ENCODE assay signal across 26 cellular contexts in the genomic region with DNA sequence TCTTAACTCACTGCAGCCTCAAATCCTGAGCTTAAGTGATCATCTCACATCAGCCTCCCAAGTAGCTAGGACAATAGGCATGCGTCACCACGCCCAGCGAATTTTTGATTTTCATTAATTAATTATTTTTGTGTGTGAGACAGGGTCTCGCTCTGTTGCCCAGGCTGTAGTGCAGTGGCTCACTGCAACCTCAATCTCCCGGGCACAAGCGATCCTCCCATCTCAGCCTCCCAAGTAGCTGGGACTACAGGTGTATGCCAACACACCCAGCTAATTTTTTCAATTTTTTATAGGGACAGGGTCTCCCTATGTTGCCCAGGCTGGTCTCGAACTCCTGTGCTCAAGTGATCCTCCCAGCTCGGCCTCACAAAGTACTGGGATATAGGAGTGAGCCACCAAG. TPM values are rescaled to one million over a fixed set of nuclear protein-coding genes. Genes with fewer than 3 reads are reported as not detected.
DNase-seq lines count a peak whose midpoint lies in the region; ATAC-seq and TF ChIP-seq lines count a peak whose summit lies in the region.
"Had no signal": no experiment of that assay in that cellular context is flagged by ENCODE, and none has a peak within 500 bp of the region (broad histone marks: within the 10 kb centered on the region; RNA-seq: fewer than 3 reads in every experiment).

No MANE protein-coding gene starts in this region.

- H3K4me3 ChIP-seq in HEK293 (ENCODE audit: low read depth, low read length): no peak overlapping the region
- H3K4me3 ChIP-seq: BLaER1, GM12878 had no signal

- H3K27ac ChIP-seq in HEK293 (ENCODE audit: extremely low read depth, low read depth, low read length) (no peak overlapping the region), RWPE1 (0 out of 2 replicates have a peak overlapping the region, but pooled peaks have one; percentile 22)
- H3K27ac ChIP-seq: BLaER1 had no signal

- TF ChIP-seq CTCF in HEK293 (tag by site-specific recombination; IDR thresholded peaks at IDR 0.05): no peak
- no peak for TF ChIP-seq CTCF in RWPE1 (conservative IDR thresholded peaks at IDR 0.05; ENCODE audit: low read depth)
- TF ChIP-seq CTCF in WTC11 (IDR thresholded peaks at IDR 0.05): no peak

- H3K27me3 Mint-ChIP-seq in WTC11 (ENCODE audit: low read depth): no peaks in the 10 kb centered on the region
- H3K27me3 Mint-ChIP-seq in activated T-helper 2 cell treated with anti-CD3 and anti-CD28 coated beads, Interferon-gamma antibody, Interleukin-2, Interleukin-4, amounts not matched to agents 10 μg/mL and 5 μg/mL and 100 μg/mL, durations not matched to agents 14 hours and 24 hours and 36 hours (ENCODE audit: low read depth): no peaks in the 10 kb centered on the region
- H3K27me3 Mint-ChIP-seq: CD4-positive, alpha-beta memory T cell; CD4-positive, CD25-positive, alpha-beta regulatory T cell; CD8-positive, alpha-beta memory T cell had no signal

- ATAC-seq in WTC11: no peak
- ATAC-seq in stimulated activated effector memory CD8-positive, alpha-beta T cell treated with anti-CD3 and anti-CD28 coated beads, Interleukin-12 subunit alpha, Interleukin-12 subunit beta, amount 100 ng/mL, for 72 hours: no peak
- ATAC-seq in HG02763 (IDR thresholded peaks at IDR 0.05; ENCODE audit: unreplicated experiment): no peak
- ATAC-seq: GM12878 had no signal

- POLR2A ChIA-PET in HEK293 (lab: Yijun Ruan, JAX) (no interaction called here), RWPE1 (lab: Yijun Ruan, JAX; ENCODE audit: low non-redundant PET) (no interaction called here), WTC11 (lab: Charles Lee) (no interaction called here)

- no peak overlapping the region for H3K27ac Mint-ChIP-seq in WTC11
- H3K27ac Mint-ChIP-seq in stimulated activated effector memory CD8-positive, alpha-beta T cell treated with anti-CD3 and anti-CD28 coated beads, Interleukin-12 subunit alpha, Interleukin-12 subunit beta, amount 100 ng/mL, for 72 hours: peak overlapping the region; percentile 65
- no peak overlapping the region for H3K27ac Mint-ChIP-seq in activated T-helper 2 cell treated with anti-CD3 and anti-CD28 coated beads, Interferon-gamma antibody, Interleukin-2, Interleukin-4, amounts not matched to agents 10 μg/mL and 5 μg/mL and 100 μg/mL, durations not matched to agents 14 hours and 24 hours and 36 hours
- H3K27ac Mint-ChIP-seq: CD4-positive, CD25-positive, alpha-beta regulatory T cell had no signal

- H3K4me1 Mint-ChIP-seq in WTC11: peaks cover 6% of the 10 kb centered on the region; the same call in 1 of the 2 replicates
- peaks cover 16% of the 10 kb centered on the region for H3K4me1 Mint-ChIP-seq in stimulated activated effector memory CD8-positive, alpha-beta T cell treated with anti-CD3 and anti-CD28 coated beads, Interleukin-12 subunit alpha, Interleukin-12 subunit beta, amount 100 ng/mL, for 72 hours
- peaks cover 8% of the 10 kb centered on the region for H3K4me1 Mint-ChIP-seq in activated T-helper 2 cell treated with anti-CD3 and anti-CD28 coated beads, Interferon-gamma antibody, Interleukin-2, Interleukin-4, amounts not matched to agents 10 μg/mL and 5 μg/mL and 100 μg/mL, durations not matched to agents 14 hours and 24 hours and 36 hours (ENCODE audit: low read depth)
- H3K4me1 Mint-ChIP-seq: CD14-positive monocyte had no signal

- no peaks in the 10 kb centered on the region; the same call in 1 of the 2 replicates for H3K4me1 ChIP-seq in HEK293 (ENCODE audit: control insufficient read depth, insufficient read depth, low read length)

- peaks cover 0 to 3% of the 10 kb centered on the region in 2 experiments; a peak in 1 of 3 replicates for H3K36me3 ChIP-seq in HEK293 (ENCODE audit: control insufficient read depth in 2 of 2, insufficient read depth in 1 of 2, low read length in 2 of 2)

- H3K9me3 ChIP-seq in HEK293 (ENCODE audit: control insufficient read depth, insufficient read depth, low read depth, low read length): no peaks in the 10 kb centered on the region
- H3K9me3 ChIP-seq: BE2C, BLaER1 had no signal

- H3K4me3 Mint-ChIP-seq in WTC11: no peak overlapping the region
- H3K4me3 Mint-ChIP-seq in stimulated activated effector memory CD8-positive, alpha-beta T cell treated with anti-CD3 and anti-CD28 coated beads, Interleukin-12 subunit alpha, Interleukin-12 subunit beta, amount 100 ng/mL, for 72 hours: no peak overlapping the region
- H3K4me3 Mint-ChIP-seq in activated T-helper 2 cell treated with anti-CD3 and anti-CD28 coated beads, Interferon-gamma antibody, Interleukin-2, Interleukin-4, amounts not matched to agents 10 μg/mL and 5 μg/mL and 100 μg/mL, durations not matched to agents 14 hours and 24 hours and 36 hours (ENCODE audit: low read depth): no peak overlapping the region
- H3K4me3 Mint-ChIP-seq: CD14-positive monocyte; CD4-positive, alpha-beta memory T cell; CD4-positive, CD25-positive, alpha-beta regulatory T cell had no signal

- no peaks in the 10 kb centered on the region for H3K9me3 Mint-ChIP-seq in WTC11
- no peaks in the 10 kb centered on the region for H3K9me3 Mint-ChIP-seq in stimulated activated effector memory CD8-positive, alpha-beta T cell treated with anti-CD3 and anti-CD28 coated beads, Interleukin-12 subunit alpha, Interleukin-12 subunit beta, amount 100 ng/mL, for 72 hours
- no peaks in the 10 kb centered on the region for H3K9me3 Mint-ChIP-seq in activated T-helper 2 cell treated with anti-CD3 and anti-CD28 coated beads, Interferon-gamma antibody, Interleukin-2, Interleukin-4, amounts not matched to agents 10 μg/mL and 5 μg/mL and 100 μg/mL, durations not matched to agents 14 hours and 24 hours and 36 hours
- H3K9me3 Mint-ChIP-seq: CD14-positive monocyte; CD4-positive, alpha-beta memory T cell; CD8-positive, alpha-beta memory T cell had no signal

- no peak for DNase-seq in RWPE1 (ENCODE audit: low spot score)
- DNase-seq in WTC11 (ENCODE audit: low spot score): no peak
- no peak for DNase-seq in stimulated activated effector memory CD8-positive, alpha-beta T cell treated with anti-CD3 and anti-CD28 coated beads, Interleukin-12 subunit alpha, Interleukin-12 subunit beta, amount 100 ng/mL, for 72 hours (ENCODE audit: low spot score in 2 of 2)
- no peak for DNase-seq in cardiac septum (ENCODE audit: low spot score)
- no peak for DNase-seq in T-helper 9 cell
- DNase-seq in activated T-helper 2 cell treated with anti-CD3 and anti-CD28 coated beads, Interferon-gamma antibody, Interleukin-2, Interleukin-4, amounts not matched to agents 10 μg/mL and 5 μg/mL and 100 μg/mL, durations not matched to agents 14 hours and 24 hours and 36 hours (ENCODE audit: low spot score): no peak
- DNase-seq: 8988T; ACHN; BE2C; C1 segment of cervical spinal cord; CD4-positive, alpha-beta memory T cell; CD4-positive, CD25-positive, alpha-beta regulatory T cell; CD8-positive, alpha-beta memory T cell; COR-L47; DMS 273 treated with DMSO at 0.1 percent for 48 hours; DMS153; DMS53; DMS79; DND-41; EL; GDM1 had no signal

- H3K36me3 Mint-ChIP-seq in WTC11: no peaks in the 10 kb centered on the region
- H3K36me3 Mint-ChIP-seq in stimulated activated effector memory CD8-positive, alpha-beta T cell treated with anti-CD3 and anti-CD28 coated beads, Interleukin-12 subunit alpha, Interleukin-12 subunit beta, amount 100 ng/mL, for 72 hours: peaks cover 36% of the 10 kb centered on the region
- peaks cover 10% of the 10 kb centered on the region for H3K36me3 Mint-ChIP-seq in activated T-helper 2 cell treated with anti-CD3 and anti-CD28 coated beads, Interferon-gamma antibody, Interleukin-2, Interleukin-4, amounts not matched to agents 10 μg/mL and 5 μg/mL and 100 μg/mL, durations not matched to agents 14 hours and 24 hours and 36 hours (ENCODE audit: low read depth)

- CTCF ChIA-PET in HEK293 (lab: Yijun Ruan, JAX): interaction anchor here (1.2 kb wide), 1 partner anchor 371 kb away, joined by 3 read pairs; no protein-coding TSS in a partner anchor
- CTCF ChIA-PET in RWPE1 (lab: Yijun Ruan, JAX): interaction anchor here (0.9 to 1.3 kb wide), 2 partner anchors 10 to 32 kb away, joined by 3 read pairs; no protein-coding TSS in a partner anchor
- CTCF ChIA-PET in WTC11 (lab: Charles Lee): no interaction called here

- intact Hi-C loops in cardiac septum (cut with DNase I): no loop called here
- intact Hi-C loops in activated T-helper 2 cell treated with anti-CD3 and anti-CD28 coated beads, Interferon-gamma antibody, Interleukin-2, Interleukin-4, amounts not matched to agents 10 μg/mL and 5 μg/mL and 100 μg/mL, durations not matched to agents 14 hours and 24 hours and 36 hours (cut with micrococcal nuclease): no loop called here

TF ChIP-seq in HEK293, 187 proteins besides CTCF, POLR2A, EP300 and RAD21 (continues in another document):
- TF ChIP-seq, protein P1, sequence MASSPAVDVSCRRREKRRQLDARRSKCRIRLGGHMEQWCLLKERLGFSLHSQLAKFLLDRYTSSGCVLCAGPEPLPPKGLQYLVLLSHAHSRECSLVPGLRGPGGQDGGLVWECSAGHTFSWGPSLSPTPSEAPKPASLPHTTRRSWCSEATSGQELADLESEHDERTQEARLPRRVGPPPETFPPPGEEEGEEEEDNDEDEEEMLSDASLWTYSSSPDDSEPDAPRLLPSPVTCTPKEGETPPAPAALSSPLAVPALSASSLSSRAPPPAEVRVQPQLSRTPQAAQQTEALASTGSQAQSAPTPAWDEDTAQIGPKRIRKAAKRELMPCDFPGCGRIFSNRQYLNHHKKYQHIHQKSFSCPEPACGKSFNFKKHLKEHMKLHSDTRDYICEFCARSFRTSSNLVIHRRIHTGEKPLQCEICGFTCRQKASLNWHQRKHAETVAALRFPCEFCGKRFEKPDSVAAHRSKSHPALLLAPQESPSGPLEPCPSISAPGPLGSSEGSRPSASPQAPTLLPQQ (tag by site-specific recombination; IDR thresholded peaks at IDR 0.05): no peak
- TF ChIP-seq ZNF335 (tag by site-specific recombination; conservative IDR thresholded peaks at IDR 0.05): no peak
- no peak for TF ChIP-seq ZNF324 (tag by site-specific recombination; IDR thresholded peaks at IDR 0.05)

RNA-seq across cellular contexts. Expression of a gene that starts 41.4 kb away (rescaled TPM):
- 23.9 to 26.3 TPM (median 25.7 TPM) in 3 replicates for total RNA-seq in WTC11 (2021)
- 40.6 TPM for total RNA-seq in cardiac septum
- total RNA-seq in activated T-helper 2 cell treated with anti-CD3 and anti-CD28 coated beads, Interferon-gamma antibody, Interleukin-2, Interleukin-4, amounts not matched to agents 10 μg/mL and 5 μg/mL and 100 μg/mL, durations not matched to agents 14 hours and 24 hours and 36 hours: 33.6 and 33.7 TPM in 2 replicates
